ENCODE assay signal across 16 cellular contexts in the genomic region with DNA sequence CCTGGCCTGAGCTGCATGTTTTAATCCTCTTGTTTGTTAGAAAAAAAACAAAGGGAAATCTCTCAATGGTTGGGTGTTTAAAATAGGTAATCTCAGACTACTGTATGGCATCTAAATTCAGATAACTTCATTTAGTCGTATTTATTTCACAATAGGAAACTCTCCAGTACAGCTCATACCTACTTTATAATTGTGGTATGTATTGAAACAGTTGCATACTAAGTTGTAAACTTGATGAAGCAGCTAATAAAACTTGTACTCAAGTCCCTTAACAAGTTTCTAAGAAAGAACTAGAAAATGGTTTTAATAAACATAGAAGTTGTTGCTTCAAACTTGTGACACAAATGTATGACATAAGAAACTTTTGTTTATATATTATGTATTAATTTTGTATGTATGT.
"Had no signal": no experiment of that assay in that cellular context is flagged by ENCODE, and none has a peak within 500 bp of the region (broad histone marks: within the 10 kb centered on the region; RNA-seq: fewer than 3 reads in every experiment).

No MANE protein-coding gene starts in this region.

- DNase-seq: activated B cell treated with CpG ODN at 0.5 μM for 24 hours; activated CD4-positive, alpha-beta T cell treated with anti-CD3 and anti-CD28 coated beads for 48 hours; activated CD8-positive, alpha-beta T cell treated with anti-CD3 and anti-CD28 coated beads for 36 hours; activated gamma-delta T cell treated with Interleukin-2 at 50 U/mL for 16 hours; activated T-cell treated with anti-CD3 and anti-CD28 coated beads, Interleukin-2, amount 50 U/mL, for 4 hours; anterior cingulate cortex; cerebellar nuclear complex; endodermal cell; lower lobe of right lung; stimulated activated CD4-positive, alpha-beta T cell treated with anti-CD3 and anti-CD28 coated beads, Interleukin-4, amount 100 ng/mL, for 1 hour; stimulated activated naive B cell treated with anti-CD40 and anti-IgM and Interleukin-4, amounts not matched to agents 10 μg/mL and 1 μg/mL and 100 μg/mL, for 72 hours; substantia nigra had no signal

- H3K27ac ChIP-seq: lower lobe of right lung had no signal

- ATAC-seq: activated CD8-positive, alpha-beta T cell treated with anti-CD3 and anti-CD28 coated beads for 36 hours; activated T-cell treated with anti-CD3 and anti-CD28 coated beads, Interleukin-2, amount 50 U/mL, for 4 hours; lower lobe of right lung; stimulated activated naive B cell treated with anti-CD40 and anti-IgM and Interleukin-4, amounts not matched to agents 10 μg/mL and 1 μg/mL and 100 μg/mL, for 72 hours had no signal

- H3K27ac Mint-ChIP-seq: activated B cell treated with CpG ODN at 0.5 μM for 24 hours; activated CD8-positive, alpha-beta T cell treated with anti-CD3 and anti-CD28 coated beads for 36 hours; activated naive CD8-positive, alpha-beta T cell; mesothelial cell of epicardium; stimulated activated naive B cell treated with anti-CD40 and anti-IgM and Interleukin-4, amounts not matched to agents 10 μg/mL and 1 μg/mL and 100 μg/mL, for 72 hours; T-helper 2 cell treated with Interferon-gamma antibody and Interleukin-4, amounts not matched to agents 5 μg/mL and 100 μg/mL, for 36 hours had no signal

- H3K36me3 Mint-ChIP-seq: activated naive CD8-positive, alpha-beta T cell; mesothelial cell of epicardium; stimulated activated naive B cell treated with anti-CD40 and anti-IgM and Interleukin-4, amounts not matched to agents 10 μg/mL and 1 μg/mL and 100 μg/mL, for 72 hours had no signal

- H3K4me3 Mint-ChIP-seq: activated B cell treated with CpG ODN at 0.5 μM for 24 hours; activated CD8-positive, alpha-beta T cell treated with anti-CD3 and anti-CD28 coated beads for 36 hours; activated naive CD8-positive, alpha-beta T cell; activated T-cell treated with anti-CD3 and anti-CD28 coated beads, Interleukin-2, amount 50 U/mL, for 4 hours; endodermal cell; mesothelial cell of epicardium; neural crest cell; stimulated activated naive B cell treated with anti-CD40 and anti-IgM and Interleukin-4, amounts not matched to agents 10 μg/mL and 1 μg/mL and 100 μg/mL, for 72 hours; T-helper 2 cell treated with Interferon-gamma antibody and Interleukin-4, amounts not matched to agents 5 μg/mL and 100 μg/mL, for 36 hours had no signal

- H3K27me3 Mint-ChIP-seq: activated B cell treated with CpG ODN at 0.5 μM for 24 hours; activated CD8-positive, alpha-beta T cell treated with anti-CD3 and anti-CD28 coated beads for 36 hours; activated naive CD8-positive, alpha-beta T cell; stimulated activated naive B cell treated with anti-CD40 and anti-IgM and Interleukin-4, amounts not matched to agents 10 μg/mL and 1 μg/mL and 100 μg/mL, for 72 hours had no signal

- H3K9me3 ChIP-seq: lower lobe of right lung had no signal

- H3K4me3 ChIP-seq: lower lobe of right lung had no signal

- H3K9me3 Mint-ChIP-seq: activated B cell treated with CpG ODN at 0.5 μM for 24 hours; activated CD8-positive, alpha-beta T cell treated with anti-CD3 and anti-CD28 coated beads for 36 hours; endodermal cell had no signal

- H3K36me3 ChIP-seq: lower lobe of right lung had no signal

- H3K4me1 Mint-ChIP-seq: activated B cell treated with CpG ODN at 0.5 μM for 24 hours; stimulated activated naive B cell treated with anti-CD40 and anti-IgM and Interleukin-4, amounts not matched to agents 10 μg/mL and 1 μg/mL and 100 μg/mL, for 72 hours had no signal
